Comparison of ENCODE assay signal across 11 cellular contexts in genomic region chr10:73894245-73894971, GRCh38. TPM values are rescaled to one million over a fixed set of nuclear protein-coding genes. Genes with fewer than 3 reads are reported as not detected.
DNase-seq lines count a peak whose midpoint lies in the region; TF ChIP-seq lines count a peak whose summit lies in the region.
"Had no signal": no experiment of that assay in that cellular context is flagged by ENCODE, and none has a peak within 500 bp of the region (broad histone marks: within the 10 kb centered on the region; RNA-seq: fewer than 3 reads in every experiment).

No MANE protein-coding gene starts in this region.

- BruUV-seq in PC-9 (replicated peaks; lab: Mats Ljungman, UMichigan), result TSS peak; percentile 51

- no peak overlapping the region for H3K4me3 Mint-ChIP-seq in activated CD4-positive, alpha-beta T cell treated with anti-CD3 and anti-CD28 coated beads, Interleukin-2, amount 10 ng/mL, durations not matched to agents 24 days and 14 days
- H3K4me3 Mint-ChIP-seq in dendritic cell treated with granulocyte-macrophage colony-stimulating factor and Interleukin-4, amounts not matched to agents 40 ng/mL and 50 ng/mL, for 4 days, result no peak overlapping the region
- H3K4me3 Mint-ChIP-seq: activated naive CD8-positive, alpha-beta T cell treated with anti-CD3 and anti-CD28 coated beads, Interleukin-2, amount 10 ng/mL, durations not matched to agents 7 days and 5 days; neural progenitor cell had no signal

- H3K9me3 Mint-ChIP-seq in activated CD4-positive, alpha-beta T cell treated with anti-CD3 and anti-CD28 coated beads, Interleukin-2, amount 10 ng/mL, durations not matched to agents 24 days and 14 days, result no peaks in the 10 kb centered on the region
- H3K9me3 Mint-ChIP-seq in dendritic cell treated with granulocyte-macrophage colony-stimulating factor and Interleukin-4, amounts not matched to agents 40 ng/mL and 50 ng/mL, for 4 days, result no peaks in the 10 kb centered on the region
- H3K9me3 Mint-ChIP-seq: activated naive CD8-positive, alpha-beta T cell treated with anti-CD3 and anti-CD28 coated beads, Interleukin-2, amount 10 ng/mL, durations not matched to agents 7 days and 5 days; neural progenitor cell had no signal

- H3K36me3 ChIP-seq in PC-9 (ENCODE audit: low read depth) (no peaks in the 10 kb centered on the region), tibial artery (no peaks in the 10 kb centered on the region)
- H3K36me3 ChIP-seq: heart right ventricle, neural progenitor cell had no signal

- peak; percentile 57 for DNase-seq in activated CD4-positive, alpha-beta T cell treated with anti-CD3 and anti-CD28 coated beads, Interleukin-2, amount 10 ng/mL, durations not matched to agents 24 days and 14 days
- DNase-seq in activated CD4-positive, alpha-beta T cell treated with anti-CD3 and anti-CD28 coated beads, Interleukin-2, amount 50 U/mL, for 48 hours, result no peak
- DNase-seq in PC-9 (peak; percentile 63 to 84), renal cortical epithelial cell (ENCODE audit: low read depth) (peak; percentile 95), NCI-H1694 treated with DMSO at 0.1 percent for 48 hours (lab: John Stamatoyannopoulos, UW) (no peak), NAMALWA (ENCODE audit: low spot score) (no peak), tibial artery (no peak)
- DNase-seq: activated naive CD8-positive, alpha-beta T cell treated with anti-CD3 and anti-CD28 coated beads, Interleukin-2, amount 10 ng/mL, durations not matched to agents 7 days and 5 days; heart right ventricle had no signal

- H3K27me3 ChIP-seq in PC-9 (ENCODE audit: insufficient read depth, low read depth), result no peaks in the 10 kb centered on the region
- no peaks in the 10 kb centered on the region for H3K27me3 ChIP-seq in tibial artery
- H3K27me3 ChIP-seq: heart right ventricle, neural progenitor cell had no signal

- no peak overlapping the region for H3K27ac Mint-ChIP-seq in activated CD4-positive, alpha-beta T cell treated with anti-CD3 and anti-CD28 coated beads, Interleukin-2, amount 10 ng/mL, durations not matched to agents 24 days and 14 days
- peak overlapping the region; percentile 45 for H3K27ac Mint-ChIP-seq in dendritic cell treated with granulocyte-macrophage colony-stimulating factor and Interleukin-4, amounts not matched to agents 40 ng/mL and 50 ng/mL, for 4 days
- H3K27ac Mint-ChIP-seq: activated naive CD8-positive, alpha-beta T cell treated with anti-CD3 and anti-CD28 coated beads, Interleukin-2, amount 10 ng/mL, durations not matched to agents 7 days and 5 days; neural progenitor cell had no signal

- TF ChIP-seq CTCF in PC-9 (conservative IDR thresholded peaks at IDR 0.05), result no peak
- no peak for TF ChIP-seq CTCF in tibial artery (IDR thresholded peaks at IDR 0.05)

- H3K27ac ChIP-seq in PC-9 (peak overlapping the region; percentile 97), tibial artery (no peak overlapping the region)
- H3K27ac ChIP-seq: heart right ventricle, neural progenitor cell had no signal

- peak overlapping the region; percentile 39 for H3K4me2 ChIP-seq in PC-9
- H3K4me2 ChIP-seq: neural progenitor cell had no signal

- H3F3A ChIP-seq in PC-9 (ENCODE audit: insufficient read depth, low read depth), result peaks cover 72% of the 10 kb centered on the region

- H4K20me1 ChIP-seq in PC-9 (ENCODE audit: insufficient read depth), result no peaks in the 10 kb centered on the region

- no peaks in the 10 kb centered on the region for H3K36me3 Mint-ChIP-seq in activated CD4-positive, alpha-beta T cell treated with anti-CD3 and anti-CD28 coated beads, Interleukin-2, amount 10 ng/mL, durations not matched to agents 24 days and 14 days (ENCODE audit: low read depth)
- no peaks in the 10 kb centered on the region for H3K36me3 Mint-ChIP-seq in dendritic cell treated with granulocyte-macrophage colony-stimulating factor and Interleukin-4, amounts not matched to agents 40 ng/mL and 50 ng/mL, for 4 days (ENCODE audit: low read depth)
- H3K36me3 Mint-ChIP-seq: activated naive CD8-positive, alpha-beta T cell treated with anti-CD3 and anti-CD28 coated beads, Interleukin-2, amount 10 ng/mL, durations not matched to agents 7 days and 5 days; neural progenitor cell had no signal

- H3K9me3 ChIP-seq in PC-9 (ENCODE audit: insufficient read depth, low read depth) (no peaks in the 10 kb centered on the region), tibial artery (no peaks in the 10 kb centered on the region)
- H3K9me3 ChIP-seq: heart right ventricle had no signal

- peaks cover 4% of the 10 kb centered on the region for H3K4me1 Mint-ChIP-seq in activated CD4-positive, alpha-beta T cell treated with anti-CD3 and anti-CD28 coated beads, Interleukin-2, amount 10 ng/mL, durations not matched to agents 24 days and 14 days
- peaks cover 65% of the 10 kb centered on the region for H3K4me1 Mint-ChIP-seq in dendritic cell treated with granulocyte-macrophage colony-stimulating factor and Interleukin-4, amounts not matched to agents 40 ng/mL and 50 ng/mL, for 4 days (ENCODE audit: low read depth)

- H3K4me1 ChIP-seq in PC-9 (replicated peaks; ENCODE audit: insufficient read depth), result peaks cover 100% of the 10 kb centered on the region
- H3K4me1 ChIP-seq in tibial artery, result peaks cover 0 to 28% (median 9%) of the 10 kb centered on the region in 4 donors
- H3K4me1 ChIP-seq: neural progenitor cell had no signal

- CTCF ChIA-PET in PC-9 (lab: Charles Lee), result interaction anchor here (0.5 to 1.5 kb wide), 4 partner anchors 8 to 62 kb away, joined by 3 to 9 read pairs (median 4); no protein-coding TSS in a partner anchor

- H3K9me2 ChIP-seq in PC-9 (ENCODE audit: insufficient read depth), result no peaks in the 10 kb centered on the region

- H3K4me3 ChIP-seq in PC-9 (no peak overlapping the region), tibial artery (no peak overlapping the region)
- H3K4me3 ChIP-seq: heart right ventricle, neural progenitor cell had no signal

- no peaks in the 10 kb centered on the region for H3K79me2 ChIP-seq in PC-9 (ENCODE audit: low read depth)

- H3K27me3 Mint-ChIP-seq in activated CD4-positive, alpha-beta T cell treated with anti-CD3 and anti-CD28 coated beads, Interleukin-2, amount 10 ng/mL, durations not matched to agents 24 days and 14 days, result peaks cover 11% of the 10 kb centered on the region
- no peaks in the 10 kb centered on the region for H3K27me3 Mint-ChIP-seq in dendritic cell treated with granulocyte-macrophage colony-stimulating factor and Interleukin-4, amounts not matched to agents 40 ng/mL and 50 ng/mL, for 4 days

- POLR2A ChIA-PET in PC-9 (lab: Charles Lee; ENCODE audit: unreplicated experiment), result interaction anchor here (0.5 to 0.9 kb wide), 6 partner anchors 11 to 1369 kb away, joined by 3 to 9 read pairs (median 4); no protein-coding TSS in a partner anchor

- no peak overlapping the region for H2AFZ ChIP-seq in PC-9
- H2AFZ ChIP-seq: neural progenitor cell had no signal

- intact Hi-C loops in activated CD4-positive, alpha-beta T cell treated with anti-CD3 and anti-CD28 coated beads, Interleukin-2, amount 10 ng/mL, durations not matched to agents 24 days and 14 days (cut with micrococcal nuclease), result no loop called here
- intact Hi-C loops in PC-9 (cut with micrococcal nuclease; ENCODE audit: unreplicated experiment), result no loop called here
- intact Hi-C loops in dendritic cell treated with granulocyte-macrophage colony-stimulating factor and Interleukin-4, amounts not matched to agents 40 ng/mL and 50 ng/mL, for 4 days (cut with micrococcal nuclease), result no loop called here
- intact Hi-C loops in tibial artery (cut with DNase I; ENCODE audit: low total_unique reads), result no loop called here

RNA-seq across cellular contexts. Expression of gene PLAU, which starts 16.5 kb away (rescaled TPM):
- total RNA-seq in activated CD4-positive, alpha-beta T cell treated with anti-CD3 and anti-CD28 coated beads, Interleukin-2, amount 10 ng/mL, durations not matched to agents 24 days and 14 days, result 0.57 and 0.72 TPM in 2 replicates
- total RNA-seq in PC-9 (2021), result 90.3 and 94.9 TPM in 2 replicates
- 238 and 1,509 TPM in 2 replicates for total RNA-seq in renal cortical epithelial cell

RNA-seq across cellular contexts. Expression of gene CAMK2G, which starts 20.1 kb away (rescaled TPM):
- 20.2 and 22.1 TPM in 2 replicates for total RNA-seq in activated CD4-positive, alpha-beta T cell treated with anti-CD3 and anti-CD28 coated beads, Interleukin-2, amount 10 ng/mL, durations not matched to agents 24 days and 14 days
- 125 and 147 TPM in 2 replicates for total RNA-seq in PC-9 (2021)
- total RNA-seq in renal cortical epithelial cell, result 20.3 and 21.1 TPM in 2 replicates

Comparison
In these comparisons a context has a peak if more than half of its experiments do, and no peak if none do; other contexts are left out.
1. DNase-seq: peak in activated CD4-positive, alpha-beta T cell treated with anti-CD3 and anti-CD28 coated beads, Interleukin-2, amount 10 ng/mL, durations not matched to agents 24 days and 14 days (single experiment), PC-9 (2 of 2) and renal cortical epithelial cell (single experiment); none in activated CD4-positive, alpha-beta T cell treated with anti-CD3 and anti-CD28 coated beads, Interleukin-2, amount 50 U/mL, for 48 hours (0 of 2), NCI-H1694 treated with DMSO at 0.1 percent for 48 hours (single experiment), NAMALWA (single experiment) and tibial artery (0 of 2).
2. RNA of gene PLAU, which starts 16.5 kb away (total RNA-seq): 238 to 1,509 TPM in renal cortical epithelial cell and 90.3 to 94.9 TPM in PC-9; 0.57 to 0.72 TPM in activated CD4-positive, alpha-beta T cell treated with anti-CD3 and anti-CD28 coated beads, Interleukin-2, amount 10 ng/mL, durations not matched to agents 24 days and 14 days; every median in the first group is over 10 times any median in the second.